1 cellular context compared by ENCODE assay signal in genomic region chr16:1657841-1658240, GRCh38.
TF ChIP-seq lines count a peak whose summit lies in the region.

No MANE protein-coding gene starts in this region.

TF ChIP-seq in K562, 482 proteins besides CTCF, POLR2A, EP300 and RAD21:
- no peak for TF ChIP-seq RBM39 (optimal IDR thresholded peaks at IDR 0.05; ENCODE audit: low read depth, low read length)
- no peak for TF ChIP-seq ATF4 (CRISPR knock-in tag; IDR thresholded peaks at IDR 0.05)
- no peak; the same call in 1 of the 2 replicates for TF ChIP-seq POLR2G (IDR thresholded peaks at IDR 0.05; ENCODE audit: low read depth, low read length)
- 0 out of 2 replicates have a peak, but pooled peaks have one; percentile 1 for TF ChIP-seq POLR2AphosphoS5 (IDR thresholded peaks at IDR 0.05; ENCODE audit: control insufficient read depth, insufficient read depth, low read depth, low read length)
- TF ChIP-seq RBM22 (IDR thresholded peaks at IDR 0.05; ENCODE audit: low read depth, low read length, poor library complexity, severe bottlenecking) = peak; percentile 28
TF ChIP-seq in K562: peak in this region for 2.
